17 cellular contexts compared by ENCODE assay signal in genomic region chr2:60105868-60106267, GRCh38.
DNase-seq lines count a peak whose midpoint lies in the region; ATAC-seq and TF ChIP-seq lines count a peak whose summit lies in the region.
"Had no signal": no experiment of that assay in that cellular context is flagged by ENCODE, and none has a peak within 500 bp of the region (broad histone marks: within the 10 kb centered on the region; RNA-seq: fewer than 3 reads in every experiment).

No MANE protein-coding gene starts in this region.

- TF ChIP-seq CTCF in activated B cell treated with CpG ODN at 0.5 μM for 24 hours (IDR thresholded peaks at IDR 0.05) (no peak), HFFc6 (IDR thresholded peaks at IDR 0.05) (no peak)

- H3K9me3 Mint-ChIP-seq in activated CD4-positive, alpha-beta T cell treated with anti-CD3 and anti-CD28 coated beads for 36 hours (ENCODE audit: low read depth), result no peaks in the 10 kb centered on the region
- H3K9me3 Mint-ChIP-seq in activated CD4-positive, alpha-beta T cell treated with anti-CD3 and anti-CD28 coated beads, Interleukin-2, amount 10 ng/mL, durations not matched to agents 7 days and 5 days, result peaks cover 2% of the 10 kb centered on the region
- H3K9me3 Mint-ChIP-seq in activated B cell treated with CpG ODN at 0.5 μM for 24 hours, result no peaks in the 10 kb centered on the region
- H3K9me3 Mint-ChIP-seq in HFFc6, result peaks cover 14% of the 10 kb centered on the region
- H3K9me3 Mint-ChIP-seq: CD4-positive, alpha-beta T cell; T-helper 1 cell treated with Interleukin-12 subunit alpha and Interleukin-12 subunit beta and Interleukin-4 antibody, amounts not matched to agents 30 μg/mL and 1 μg/mL, for 36 hours had no signal

- H3K36me3 Mint-ChIP-seq in activated CD4-positive, alpha-beta T cell treated with anti-CD3 and anti-CD28 coated beads for 36 hours (ENCODE audit: low read depth), result no peaks in the 10 kb centered on the region
- H3K36me3 Mint-ChIP-seq in activated CD4-positive, alpha-beta T cell treated with anti-CD3 and anti-CD28 coated beads, Interleukin-2, amount 10 ng/mL, durations not matched to agents 7 days and 5 days (ENCODE audit: low read depth), result no peaks in the 10 kb centered on the region
- H3K36me3 Mint-ChIP-seq in activated B cell treated with CpG ODN at 0.5 μM for 24 hours (ENCODE audit: low read depth) (no peaks in the 10 kb centered on the region), HFFc6 (ENCODE audit: low read depth) (0 out of 2 replicates have a peak, but pooled peaks cover 4% of the 10 kb centered on the region)

- H3K27me3 Mint-ChIP-seq in activated CD4-positive, alpha-beta T cell treated with anti-CD3 and anti-CD28 coated beads for 36 hours, result no peaks in the 10 kb centered on the region
- peaks cover 3% of the 10 kb centered on the region for H3K27me3 Mint-ChIP-seq in activated CD4-positive, alpha-beta T cell treated with anti-CD3 and anti-CD28 coated beads, Interleukin-2, amount 10 ng/mL, durations not matched to agents 7 days and 5 days
- no peaks in the 10 kb centered on the region for H3K27me3 Mint-ChIP-seq in activated B cell treated with CpG ODN at 0.5 μM for 24 hours
- no peaks in the 10 kb centered on the region for H3K27me3 Mint-ChIP-seq in HFFc6 (ENCODE audit: insufficient read depth)
- H3K27me3 Mint-ChIP-seq: CD4-positive, alpha-beta T cell had no signal

- H3K4me3 Mint-ChIP-seq in activated CD4-positive, alpha-beta T cell treated with anti-CD3 and anti-CD28 coated beads for 36 hours, result no peak overlapping the region
- no peak overlapping the region for H3K4me3 Mint-ChIP-seq in activated CD4-positive, alpha-beta T cell treated with anti-CD3 and anti-CD28 coated beads, Interleukin-2, amount 10 ng/mL, durations not matched to agents 7 days and 5 days
- H3K4me3 Mint-ChIP-seq in activated B cell treated with CpG ODN at 0.5 μM for 24 hours (peak overlapping the region; percentile 21), HFFc6 (no peak overlapping the region)
- H3K4me3 Mint-ChIP-seq: CD4-positive, alpha-beta T cell; T-helper 1 cell treated with Interleukin-12 subunit alpha and Interleukin-12 subunit beta and Interleukin-4 antibody, amounts not matched to agents 30 μg/mL and 1 μg/mL, for 36 hours had no signal

- CTCF ChIA-PET in activated CD4-positive, alpha-beta T cell treated with anti-CD3 and anti-CD28 coated beads for 36 hours (lab: Charles Lee), result no interaction called here
- CTCF ChIA-PET in activated CD4-positive, alpha-beta T cell treated with anti-CD3 and anti-CD28 coated beads, Interleukin-2, amount 10 ng/mL, durations not matched to agents 7 days and 5 days (lab: Charles Lee), result no interaction called here
- CTCF ChIA-PET in activated B cell treated with CpG ODN at 0.5 μM for 24 hours (lab: Charles Lee), result no interaction called here

- intact Hi-C loops in activated CD4-positive, alpha-beta T cell treated with anti-CD3 and anti-CD28 coated beads for 36 hours (cut with DNase I, micrococcal nuclease), result no loop called here
- intact Hi-C loops in activated B cell treated with CpG ODN at 0.5 μM for 24 hours (cut with micrococcal nuclease), result loop anchor here (2.0 to 5.0 kb wide), 2 partner anchors 43 to 446 kb away; partner anchors contain the start of gene BCL11A

- peak; percentile 14 for DNase-seq in activated CD4-positive, alpha-beta T cell treated with anti-CD3 and anti-CD28 coated beads for 36 hours
- no peak for DNase-seq in activated CD4-positive, alpha-beta T cell treated with anti-CD3 and anti-CD28 coated beads, Interleukin-2, amount 10 ng/mL, durations not matched to agents 7 days and 5 days
- DNase-seq in NCI-H69 (lab: John Stamatoyannopoulos, UW), result peak; percentile 1
- no peak for DNase-seq in activated B cell treated with CpG ODN at 0.5 μM for 24 hours
- no peak for DNase-seq in HUDEP-2 (lab: John Stamatoyannopoulos, UW; ENCODE audit: unreplicated experiment in 76 of 76)
- no peak for DNase-seq in HFFc6
- DNase-seq in RPMI8226, result no peak
- DNase-seq in NCI-H2196 (lab: John Stamatoyannopoulos, UW; ENCODE audit: unreplicated experiment), result no peak
- DNase-seq: AML-193; CD4-positive, alpha-beta T cell; DMS53; KBM-7; NCI-H1092 treated with DMSO at 0.1 percent for 48 hours; NCI-H2081; NCI-H748 treated with DMSO at 0.1 percent for 48 hours; PC-9 had no signal

- peaks cover 15% of the 10 kb centered on the region for H3K4me1 Mint-ChIP-seq in activated CD4-positive, alpha-beta T cell treated with anti-CD3 and anti-CD28 coated beads for 36 hours
- peaks cover 11% of the 10 kb centered on the region for H3K4me1 Mint-ChIP-seq in activated CD4-positive, alpha-beta T cell treated with anti-CD3 and anti-CD28 coated beads, Interleukin-2, amount 10 ng/mL, durations not matched to agents 7 days and 5 days
- H3K4me1 Mint-ChIP-seq in activated B cell treated with CpG ODN at 0.5 μM for 24 hours (peaks cover 22% of the 10 kb centered on the region), HFFc6 (ENCODE audit: low read depth) (no peaks in the 10 kb centered on the region)

- no peak for ATAC-seq in activated CD4-positive, alpha-beta T cell treated with anti-CD3 and anti-CD28 coated beads for 36 hours
- ATAC-seq in activated B cell treated with CpG ODN at 0.5 μM for 24 hours (ENCODE audit: low read depth), result no peak

- POLR2A ChIA-PET in activated CD4-positive, alpha-beta T cell treated with anti-CD3 and anti-CD28 coated beads for 36 hours (lab: Charles Lee), result no interaction called here
- POLR2A ChIA-PET in activated CD4-positive, alpha-beta T cell treated with anti-CD3 and anti-CD28 coated beads, Interleukin-2, amount 10 ng/mL, durations not matched to agents 7 days and 5 days (lab: Charles Lee), result no interaction called here
- POLR2A ChIA-PET in activated B cell treated with CpG ODN at 0.5 μM for 24 hours (lab: Charles Lee), result no interaction called here

- no peak overlapping the region for H3K27ac Mint-ChIP-seq in activated CD4-positive, alpha-beta T cell treated with anti-CD3 and anti-CD28 coated beads for 36 hours
- H3K27ac Mint-ChIP-seq in activated CD4-positive, alpha-beta T cell treated with anti-CD3 and anti-CD28 coated beads, Interleukin-2, amount 10 ng/mL, durations not matched to agents 7 days and 5 days, result no peak overlapping the region
- H3K27ac Mint-ChIP-seq in activated B cell treated with CpG ODN at 0.5 μM for 24 hours (no peak overlapping the region), HFFc6 (no peak overlapping the region)
- H3K27ac Mint-ChIP-seq: CD4-positive, alpha-beta T cell; T-helper 1 cell treated with Interleukin-12 subunit alpha and Interleukin-12 subunit beta and Interleukin-4 antibody, amounts not matched to agents 30 μg/mL and 1 μg/mL, for 36 hours had no signal

Comparison
In these comparisons a context has a peak if more than half of its experiments do, and no peak if none do; other contexts are left out.
1. DNase-seq: peak in activated CD4-positive, alpha-beta T cell treated with anti-CD3 and anti-CD28 coated beads for 36 hours (single experiment) and NCI-H69 (single experiment); none in activated CD4-positive, alpha-beta T cell treated with anti-CD3 and anti-CD28 coated beads, Interleukin-2, amount 10 ng/mL, durations not matched to agents 7 days and 5 days (single experiment), activated B cell treated with CpG ODN at 0.5 μM for 24 hours (single experiment), HUDEP-2 (0 of 76), HFFc6 (single experiment), RPMI8226 (single experiment) and NCI-H2196 (single experiment).